6 cellular contexts compared by ENCODE assay signal in the genomic region with DNA sequence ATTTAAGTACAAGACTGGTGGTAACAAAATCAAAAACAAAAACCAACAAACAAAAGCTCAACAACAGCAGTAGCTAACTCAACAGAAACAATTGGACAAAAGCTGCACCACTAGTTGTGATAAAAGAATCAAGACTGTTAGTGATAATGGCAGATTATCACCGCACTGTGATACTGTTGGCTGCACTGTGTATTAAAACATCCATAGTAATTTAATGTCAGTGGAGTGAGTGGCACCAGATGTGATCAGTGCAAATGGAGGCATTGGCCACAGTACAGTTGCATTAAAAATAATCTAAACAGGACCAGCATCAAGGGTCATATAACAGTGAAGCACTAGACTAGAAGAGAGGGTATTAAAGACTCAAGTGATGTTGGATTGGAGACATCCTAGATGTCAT.
"Had no signal": no experiment of that assay in that cellular context is flagged by ENCODE, and none has a peak within 500 bp of the region (broad histone marks: within the 10 kb centered on the region; RNA-seq: fewer than 3 reads in every experiment).

No MANE protein-coding gene starts in this region.

- ATAC-seq: GM23338, HepG2 had no signal

- DNase-seq: H9, HCEC 1CT, KBM-7 had no signal

- H2AFZ ChIP-seq: GM23338 had no signal

- H3K27ac ChIP-seq: HL-60 had no signal

- H3K4me2 ChIP-seq: GM23338 had no signal

- H3K4me3 ChIP-seq: GM23338 had no signal
